ENCODE assay signal across 9 cellular contexts in genomic region chr11:95241673-95242072, GRCh38. TPM values are rescaled to one million over a fixed set of nuclear protein-coding genes. Genes with fewer than 3 reads are reported as not detected.
A peak's percentile ranks its signal among the peaks of the same experiment; 100 is the strongest.
DNase-seq lines count a peak whose midpoint lies in the region; ATAC-seq, FAIRE-seq and TF ChIP-seq lines count a peak whose summit lies in the region.
"Had no signal": no experiment of that assay in that cellular context is flagged by ENCODE, and none has a peak within 500 bp of the region (broad histone marks: within the 10 kb centered on the region; RNA-seq: fewer than 3 reads in every experiment).

No MANE protein-coding gene starts in this region.

- H2AFZ ChIP-seq in keratinocyte (ENCODE audit: control insufficient read depth, low read length): peak overlapping the region; percentile 41
- H2AFZ ChIP-seq in PC-9: no peak overlapping the region

- no peaks in the 10 kb centered on the region for H3F3A ChIP-seq in PC-9 (ENCODE audit: insufficient read depth, low read depth)

- H3K9me3 ChIP-seq in keratinocyte (ENCODE audit: control insufficient read depth, low read depth, low read length) (no peaks in the 10 kb centered on the region), PC-9 (ENCODE audit: insufficient read depth, low read depth) (no peaks in the 10 kb centered on the region)

- no peaks in the 10 kb centered on the region for H3K27me3 ChIP-seq in keratinocyte (ENCODE audit: control insufficient read depth, extremely low read depth, insufficient read depth, low read length)
- no peaks in the 10 kb centered on the region for H3K27me3 ChIP-seq in PC-9 (ENCODE audit: insufficient read depth, low read depth)

- no peaks in the 10 kb centered on the region for H3K9me2 ChIP-seq in PC-9 (ENCODE audit: insufficient read depth)

- H3K4me2 ChIP-seq in keratinocyte (ENCODE audit: control insufficient read depth, extremely low read depth, insufficient read depth, low read depth, low read length) (peak overlapping the region; percentile 25), PC-9 (no peak overlapping the region)

- H3K79me2 ChIP-seq in keratinocyte (ENCODE audit: control insufficient read depth, insufficient read depth, low read length) (no peaks in the 10 kb centered on the region), PC-9 (ENCODE audit: low read depth) (no peaks in the 10 kb centered on the region)

- dilution Hi-C loops in keratinocyte (cut with MboI; ENCODE audit: extremely low pct_ligation_motif_present, low sequenced_read_pairs): no loop called here

- peak; percentile 64 for ATAC-seq in GM18498 (IDR thresholded peaks at IDR 0.05; ENCODE audit: unreplicated experiment)
- ATAC-seq in GM21528 (IDR thresholded peaks at IDR 0.05; ENCODE audit: low FRiP score, unreplicated experiment): peak; percentile 61
- peak; percentile 68 for ATAC-seq in HG03520 (IDR thresholded peaks at IDR 0.05; ENCODE audit: unreplicated experiment)
- ATAC-seq: naive thymus-derived CD8-positive, alpha-beta T cell had no signal

- DNase-seq in keratinocyte (ENCODE audit: low read depth, low spot score) (no peak), PC-9 (no peak), H4 (ENCODE audit: low spot score) (no peak), OCI-M1 (lab: John Stamatoyannopoulos, UW) (no peak)
- no peak for DNase-seq in stimulated activated CD4-positive, alpha-beta T cell treated with anti-CD3 and anti-CD28 coated beads, Interleukin-4, amount 100 ng/mL, for 1 hour
- DNase-seq: naive thymus-derived CD8-positive, alpha-beta T cell had no signal

- H3K4me3 ChIP-seq in keratinocyte (ENCODE audit: control insufficient read depth in 2 of 3, extremely low read depth in 1 of 3, insufficient read depth in 2 of 3, low read depth in 1 of 3, low read length in 3 of 3): no peak overlapping the region
- H3K4me3 ChIP-seq in PC-9: no peak overlapping the region

- intact Hi-C loops in PC-9 (cut with micrococcal nuclease; ENCODE audit: unreplicated experiment): no loop called here

- no peak overlapping the region for H3K27ac ChIP-seq in keratinocyte (ENCODE audit: control insufficient read depth, insufficient read depth, low read length)
- no peak overlapping the region for H3K27ac ChIP-seq in PC-9

- FAIRE-seq in keratinocyte (lab: Jason Lieb, UNC): peak; percentile 9

- POLR2A ChIA-PET in PC-9 (lab: Charles Lee; ENCODE audit: unreplicated experiment): no interaction called here

- H3K9ac ChIP-seq in keratinocyte (ENCODE audit: control insufficient read depth, extremely low read depth, insufficient read depth, low read length): no peak overlapping the region

- BruUV-seq in PC-9 (replicated peaks; lab: Mats Ljungman, UMichigan): no TSS peak

- TF ChIP-seq CTCF in keratinocyte (optimal IDR thresholded peaks at IDR 0.05 in 1 of 3, IDR thresholded peaks at IDR 0.05 in 1 of 3, conservative IDR thresholded peaks at IDR 0.05 in 1 of 3; ENCODE audit: extremely low read depth in 1 of 3, insufficient read depth in 2 of 3, low read length in 3 of 3) (no peak), PC-9 (conservative IDR thresholded peaks at IDR 0.05) (no peak)

- no peaks in the 10 kb centered on the region for H3K9me1 ChIP-seq in keratinocyte (ENCODE audit: control insufficient read depth, extremely low read depth, insufficient read depth, low read length)

- CTCF ChIA-PET in PC-9 (lab: Charles Lee): no interaction called here

- H3K36me3 ChIP-seq in keratinocyte (ENCODE audit: control insufficient read depth in 2 of 2, extremely low read depth in 1 of 2, insufficient read depth in 2 of 2, low read length in 2 of 2): no peaks in the 10 kb centered on the region
- H3K36me3 ChIP-seq in PC-9 (ENCODE audit: low read depth): no peaks in the 10 kb centered on the region

- H3K4me1 ChIP-seq in keratinocyte (ENCODE audit: control insufficient read depth, extremely low read depth, insufficient read depth, low read length) (peaks cover 22% of the 10 kb centered on the region), PC-9 (replicated peaks; ENCODE audit: insufficient read depth) (no peaks in the 10 kb centered on the region)

- no peaks in the 10 kb centered on the region for H4K20me1 ChIP-seq in keratinocyte (ENCODE audit: control insufficient read depth, extremely low read depth, insufficient read depth, low read length)
- no peaks in the 10 kb centered on the region for H4K20me1 ChIP-seq in PC-9 (ENCODE audit: insufficient read depth)

RNA-seq across cellular contexts. Expression of gene SESN3, which starts 10.7 kb away (rescaled TPM):
- polyA plus RNA-seq in keratinocyte: 13.5 to 35.2 TPM (median 34.6 TPM) in 3 replicates
- 4.9 TPM for polyA plus RNA-seq in keratinocyte (2011; ENCODE audit: low read depth)
- polyA plus RNA-seq in keratinocyte (2011; cell fraction: cytosol; rRNA removed): 18.1 and 31.5 TPM in 2 replicates
- 32.7 and 40.7 TPM in 2 replicates for polyA plus RNA-seq in keratinocyte (2011; cell fraction: nucleus; rRNA removed)
- polyA plus RNA-seq in keratinocyte (2012; ENCODE audit: low replicate concordance): 9.9 and 11.9 TPM in 2 replicates
- 23.4 to 109 TPM (median 92.2 TPM) in 3 replicates for polyA minus RNA-seq in keratinocyte
- 52.8 TPM for polyA minus RNA-seq in keratinocyte (2011; cell fraction: cytosol; rRNA and poly(A)+ RNA removed)
- polyA minus RNA-seq in keratinocyte (2011; cell fraction: nucleus; rRNA and poly(A)+ RNA removed): 55.6 and 124 TPM in 2 replicates
- 0.45 and 0.85 TPM in 2 replicates for total RNA-seq in PC-9 (2021)
- 6.2 and 10.6 TPM in 2 replicates for total RNA-seq in H4 (2014; rRNA removed; shearing (Covaris generic))
